ENCODE assay signal across 23 cellular contexts in genomic region chr15:82978438-82978837, GRCh38. TPM values are rescaled to one million over a fixed set of nuclear protein-coding genes. Genes with fewer than 3 reads are reported as not detected.
DNase-seq lines count a peak whose midpoint lies in the region; ATAC-seq lines count a peak whose summit lies in the region.
"Had no signal": no experiment of that assay in that cellular context is flagged by ENCODE, and none has a peak within 500 bp of the region (broad histone marks: within the 10 kb centered on the region; RNA-seq: fewer than 3 reads in every experiment).

No MANE protein-coding gene starts in this region.

- H3K9me3 Mint-ChIP-seq in activated T-cell treated with anti-CD3 and anti-CD28 coated beads, Interleukin-2, amount 50 U/mL, for 4 hours: no peaks in the 10 kb centered on the region
- H3K9me3 Mint-ChIP-seq in activated naive CD4-positive, alpha-beta T cell treated with anti-CD3 and anti-CD28 coated beads, Interleukin-2, amount 50 U/mL, for 72 hours: no peaks in the 10 kb centered on the region
- H3K9me3 Mint-ChIP-seq in activated naive CD4-positive, alpha-beta T cell treated with anti-CD3 and anti-CD28 coated beads for 36 hours: no peaks in the 10 kb centered on the region
- H3K9me3 Mint-ChIP-seq in stimulated activated effector memory CD8-positive, alpha-beta T cell treated with anti-CD3 and anti-CD28 coated beads, Interleukin-12 subunit alpha, Interleukin-12 subunit beta, amount 100 ng/mL, for 72 hours: no peaks in the 10 kb centered on the region
- H3K9me3 Mint-ChIP-seq: CD14-positive monocyte; CD4-positive, alpha-beta memory T cell; CD8-positive, alpha-beta memory T cell had no signal

- peak; percentile 46 to 50 for ATAC-seq in activated T-cell treated with anti-CD3 and anti-CD28 coated beads, Interleukin-2, amount 50 U/mL, for 4 hours
- peak; percentile 40 to 46 for ATAC-seq in activated naive CD4-positive, alpha-beta T cell treated with anti-CD3 and anti-CD28 coated beads, Interleukin-2, amount 50 U/mL, for 72 hours
- ATAC-seq in stimulated activated effector memory CD8-positive, alpha-beta T cell treated with anti-CD3 and anti-CD28 coated beads, Interleukin-12 subunit alpha, Interleukin-12 subunit beta, amount 100 ng/mL, for 72 hours: peak; percentile 65
- no peak for ATAC-seq in GM21717 (IDR thresholded peaks at IDR 0.05; ENCODE audit: unreplicated experiment)
- ATAC-seq: GM12878 had no signal

- intact Hi-C loops in activated naive CD4-positive, alpha-beta T cell treated with anti-CD3 and anti-CD28 coated beads for 36 hours (cut with micrococcal nuclease): no loop called here

- CTCF ChIA-PET in activated naive CD4-positive, alpha-beta T cell treated with anti-CD3 and anti-CD28 coated beads for 36 hours (lab: Charles Lee): interaction anchor here (0.7 kb wide), 1 partner anchor 128 kb away, joined by 3 read pairs; no protein-coding TSS in a partner anchor

- H3K27ac Mint-ChIP-seq in activated naive CD4-positive, alpha-beta T cell treated with anti-CD3 and anti-CD28 coated beads, Interleukin-2, amount 50 U/mL, for 72 hours: no peak overlapping the region
- H3K27ac Mint-ChIP-seq in activated naive CD4-positive, alpha-beta T cell treated with anti-CD3 and anti-CD28 coated beads for 36 hours: no peak overlapping the region
- H3K27ac Mint-ChIP-seq in stimulated activated effector memory CD8-positive, alpha-beta T cell treated with anti-CD3 and anti-CD28 coated beads, Interleukin-12 subunit alpha, Interleukin-12 subunit beta, amount 100 ng/mL, for 72 hours: no peak overlapping the region
- H3K27ac Mint-ChIP-seq: CD4-positive, alpha-beta memory T cell had no signal

- no peaks in the 10 kb centered on the region for H3K27me3 Mint-ChIP-seq in activated T-cell treated with anti-CD3 and anti-CD28 coated beads, Interleukin-2, amount 50 U/mL, for 4 hours (ENCODE audit: low read depth)
- H3K27me3 Mint-ChIP-seq in activated naive CD4-positive, alpha-beta T cell treated with anti-CD3 and anti-CD28 coated beads for 36 hours (ENCODE audit: low read depth): no peaks in the 10 kb centered on the region
- H3K27me3 Mint-ChIP-seq: CD4-positive, alpha-beta memory T cell; CD4-positive, CD25-positive, alpha-beta regulatory T cell; CD8-positive, alpha-beta memory T cell had no signal

- no peak overlapping the region for H3K4me3 Mint-ChIP-seq in activated T-cell treated with anti-CD3 and anti-CD28 coated beads, Interleukin-2, amount 50 U/mL, for 4 hours
- H3K4me3 Mint-ChIP-seq in activated naive CD4-positive, alpha-beta T cell treated with anti-CD3 and anti-CD28 coated beads for 36 hours: no peak overlapping the region
- H3K4me3 Mint-ChIP-seq in stimulated activated effector memory CD8-positive, alpha-beta T cell treated with anti-CD3 and anti-CD28 coated beads, Interleukin-12 subunit alpha, Interleukin-12 subunit beta, amount 100 ng/mL, for 72 hours: no peak overlapping the region
- H3K4me3 Mint-ChIP-seq: CD14-positive monocyte; CD4-positive, alpha-beta memory T cell; CD4-positive, CD25-positive, alpha-beta regulatory T cell; CD8-positive, alpha-beta memory T cell had no signal

- peaks cover 2% of the 10 kb centered on the region for H3K36me3 Mint-ChIP-seq in activated T-cell treated with anti-CD3 and anti-CD28 coated beads, Interleukin-2, amount 50 U/mL, for 4 hours (ENCODE audit: insufficient read depth)
- no peaks in the 10 kb centered on the region for H3K36me3 Mint-ChIP-seq in activated naive CD4-positive, alpha-beta T cell treated with anti-CD3 and anti-CD28 coated beads, Interleukin-2, amount 50 U/mL, for 72 hours
- peaks cover 5% of the 10 kb centered on the region for H3K36me3 Mint-ChIP-seq in activated naive CD4-positive, alpha-beta T cell treated with anti-CD3 and anti-CD28 coated beads for 36 hours (ENCODE audit: low read depth)
- H3K36me3 Mint-ChIP-seq in stimulated activated effector memory CD8-positive, alpha-beta T cell treated with anti-CD3 and anti-CD28 coated beads, Interleukin-12 subunit alpha, Interleukin-12 subunit beta, amount 100 ng/mL, for 72 hours: no peaks in the 10 kb centered on the region
- H3K36me3 Mint-ChIP-seq: CD4-positive, alpha-beta memory T cell had no signal

- H3K4me1 Mint-ChIP-seq in activated T-cell treated with anti-CD3 and anti-CD28 coated beads, Interleukin-2, amount 50 U/mL, for 4 hours (ENCODE audit: low read depth): peaks cover 1% of the 10 kb centered on the region
- H3K4me1 Mint-ChIP-seq in activated naive CD4-positive, alpha-beta T cell treated with anti-CD3 and anti-CD28 coated beads for 36 hours (ENCODE audit: low read depth): no peaks in the 10 kb centered on the region
- no peaks in the 10 kb centered on the region for H3K4me1 Mint-ChIP-seq in stimulated activated effector memory CD8-positive, alpha-beta T cell treated with anti-CD3 and anti-CD28 coated beads, Interleukin-12 subunit alpha, Interleukin-12 subunit beta, amount 100 ng/mL, for 72 hours
- H3K4me1 Mint-ChIP-seq: CD14-positive monocyte; CD8-positive, alpha-beta memory T cell had no signal

- no peak for DNase-seq in activated T-cell treated with anti-CD3 and anti-CD28 coated beads, Interleukin-2, amount 50 U/mL, for 4 hours
- DNase-seq in activated T-cell treated with anti-CD3 and anti-CD28 coated beads, Interleukin-2, amount 50 U/mL, for 1 hour: no peak
- no peak for DNase-seq in activated naive CD4-positive, alpha-beta T cell treated with anti-CD3 and anti-CD28 coated beads, Interleukin-2, amount 50 U/mL, for 72 hours (ENCODE audit: low spot score in 2 of 2)
- no peak for DNase-seq in activated naive CD4-positive, alpha-beta T cell treated with anti-CD3 and anti-CD28 coated beads for 36 hours
- no peak for DNase-seq in stimulated activated effector memory CD8-positive, alpha-beta T cell treated with anti-CD3 and anti-CD28 coated beads, Interleukin-12 subunit alpha, Interleukin-12 subunit beta, amount 100 ng/mL, for 72 hours (ENCODE audit: low spot score in 2 of 2)
- DNase-seq: 8988T; ACHN; BE2C; C1 segment of cervical spinal cord; CD4-positive, alpha-beta memory T cell; CD4-positive, CD25-positive, alpha-beta regulatory T cell; CD8-positive, alpha-beta memory T cell; COR-L47; DMS 273 treated with DMSO at 0.1 percent for 48 hours; DMS153; DMS53; DMS79; DND-41; EL; GDM1 had no signal

RNA-seq across cellular contexts. Expression of gene RAMAC, which starts 7.6 kb away (rescaled TPM):
- total RNA-seq in activated T-cell treated with anti-CD3 and anti-CD28 coated beads, Interleukin-2, amount 50 U/mL, for 4 hours: 10 to 100 TPM; 23.0 to 28.5 (median 28.4) TPM
- total RNA-seq in activated naive CD4-positive, alpha-beta T cell treated with anti-CD3 and anti-CD28 coated beads, Interleukin-2, amount 50 U/mL, for 72 hours: 10 to 100 TPM; 20.1 to 20.3 TPM
- 10 to 100 TPM; 15.3 to 15.6 TPM for total RNA-seq in activated naive CD4-positive, alpha-beta T cell treated with anti-CD3 and anti-CD28 coated beads for 36 hours

RNA-seq across cellular contexts. Expression of gene HOMER2, which starts 25.9 kb away (rescaled TPM):
- total RNA-seq in activated T-cell treated with anti-CD3 and anti-CD28 coated beads, Interleukin-2, amount 50 U/mL, for 4 hours: 1 to 10 TPM; 2.3 to 3.8 (median 3.3) TPM
- 1 to 10 TPM; 2.2 to 4.4 TPM for total RNA-seq in activated naive CD4-positive, alpha-beta T cell treated with anti-CD3 and anti-CD28 coated beads, Interleukin-2, amount 50 U/mL, for 72 hours
- 1 to 10 TPM; 2.3 to 2.8 TPM for total RNA-seq in activated naive CD4-positive, alpha-beta T cell treated with anti-CD3 and anti-CD28 coated beads for 36 hours

RNA-seq across cellular contexts. Expression of gene C15orf40, which starts 33.0 kb away (rescaled TPM):
- total RNA-seq in activated T-cell treated with anti-CD3 and anti-CD28 coated beads, Interleukin-2, amount 50 U/mL, for 4 hours: 10 to 100 TPM; 27.9 to 33.5 (median 32.7) TPM
- 10 to 100 TPM; 18.1 to 26.3 TPM for total RNA-seq in activated naive CD4-positive, alpha-beta T cell treated with anti-CD3 and anti-CD28 coated beads, Interleukin-2, amount 50 U/mL, for 72 hours
- 10 to 100 TPM; 20.6 to 21.7 TPM for total RNA-seq in activated naive CD4-positive, alpha-beta T cell treated with anti-CD3 and anti-CD28 coated beads for 36 hours
